8 cellular contexts compared by ENCODE assay signal in genomic region chr5:143001764-143002351, GRCh38.
DNase-seq lines count a peak whose midpoint lies in the region; ATAC-seq, FAIRE-seq and TF ChIP-seq lines count a peak whose summit lies in the region.

No MANE protein-coding gene starts in this region.

- TF ChIP-seq POLR2A in thyroid gland (IDR thresholded peaks at IDR 0.05) (no peak), gastrocnemius medialis (IDR thresholded peaks at IDR 0.05) (no peak)

- H3K4me1 Mint-ChIP-seq in activated naive CD8-positive, alpha-beta T cell treated with anti-CD3 and anti-CD28 coated beads for 36 hours = peaks cover 70% of the 10 kb centered on the region

- peaks cover 42% of the 10 kb centered on the region for H3K36me3 Mint-ChIP-seq in activated naive CD8-positive, alpha-beta T cell treated with anti-CD3 and anti-CD28 coated beads for 36 hours

- intact Hi-C loops in left lung (cut with DNase I) (no loop called here), thyroid gland (cut with DNase I) (no loop called here), gastrocnemius medialis (cut with DNase I; ENCODE audit: low total_unique reads) (loop anchor here (10.0 kb wide), 1 partner anchor 257 kb away; no protein-coding TSS in a partner anchor)

- no peaks in the 10 kb centered on the region for H3K27me3 Mint-ChIP-seq in activated naive CD8-positive, alpha-beta T cell treated with anti-CD3 and anti-CD28 coated beads for 36 hours

- H3K79me2 ChIP-seq in ACC112 (ENCODE audit: control insufficient read depth, insufficient read depth, low read length, unreplicated experiment) = no peaks in the 10 kb centered on the region

- H3K27ac Mint-ChIP-seq in activated naive CD8-positive, alpha-beta T cell treated with anti-CD3 and anti-CD28 coated beads for 36 hours = peak overlapping the region; percentile 99

- no peak for FAIRE-seq in HTR-8/SVneo (lab: Jason Lieb, UNC)

- H3K27me3 ChIP-seq in ACC112 (ENCODE audit: insufficient read depth, low read length) (no peaks in the 10 kb centered on the region), left lung (no peaks in the 10 kb centered on the region), thyroid gland (no peaks in the 10 kb centered on the region), gastrocnemius medialis (no peaks in the 10 kb centered on the region)

- peak overlapping the region; percentile 32 for H3K4me3 Mint-ChIP-seq in activated naive CD8-positive, alpha-beta T cell treated with anti-CD3 and anti-CD28 coated beads for 36 hours

- ATAC-seq in left lung (peak; percentile 56), HG03354 (IDR thresholded peaks at IDR 0.05; ENCODE audit: poor library complexity, severe bottlenecking, unreplicated experiment) (no peak), gastrocnemius medialis (no peak)

- H2AFZ ChIP-seq in ACC112 (ENCODE audit: low read length, unreplicated experiment) = no peak overlapping the region

- H3K27ac ChIP-seq in ACC112 (ENCODE audit: low read depth, low read length) = peak overlapping the region; percentile 98
- H3K27ac ChIP-seq in left lung = peak overlapping the region; percentile 76 to 97
- no peak overlapping the region for H3K27ac ChIP-seq in thyroid gland
- peak overlapping the region in 2 of 4 donors; percentile 52 to 76 for H3K27ac ChIP-seq in gastrocnemius medialis

- in situ Hi-C loops in gastrocnemius medialis (cut with MboI; ENCODE audit: low sequenced_read_pairs in 4 of 4) = loop anchor here (10.0 to 25.0 kb wide), 3 partner anchors 403 to 823 kb away; partner anchors contain the start of gene NR3C1 (in 2 of the 4)

- peak overlapping the region; percentile 15; the same call in 1 of the 2 replicates for H3K4me3 ChIP-seq in ACC112 (ENCODE audit: low read depth, low read length)
- no peak overlapping the region for H3K4me3 ChIP-seq in left lung
- no peak overlapping the region for H3K4me3 ChIP-seq in thyroid gland (replicated peaks in 1 of 3)
- no peak overlapping the region for H3K4me3 ChIP-seq in gastrocnemius medialis

- DNase-seq in HTR-8/SVneo (ENCODE audit: insufficient read length, low spot score) (peak; percentile 15), left lung (no peak), thyroid gland (no peak), kidney glomerular epithelial cell (lab: John Stamatoyannopoulos, UW) (no peak), gastrocnemius medialis (no peak)
- peak; percentile 34 for DNase-seq in activated naive CD8-positive, alpha-beta T cell treated with anti-CD3 and anti-CD28 coated beads for 36 hours

- H3K36me3 ChIP-seq in ACC112 (ENCODE audit: insufficient read depth, low read length) (no peaks in the 10 kb centered on the region), left lung (no peaks in the 10 kb centered on the region), thyroid gland (no peaks in the 10 kb centered on the region), gastrocnemius medialis (no peaks in the 10 kb centered on the region)

- 70 to 76% methylated on average over 8 of the region's 8 CpGs for WGBS in thyroid gland, 2 donors

- peaks cover 9% of the 10 kb centered on the region for H3K9me3 Mint-ChIP-seq in activated naive CD8-positive, alpha-beta T cell treated with anti-CD3 and anti-CD28 coated beads for 36 hours

- H3K9me3 ChIP-seq in left lung = no peaks in the 10 kb centered on the region
- no peaks in the 10 kb centered on the region for H3K9me3 ChIP-seq in thyroid gland
- no peaks in the 10 kb centered on the region for H3K9me3 ChIP-seq in gastrocnemius medialis

- H3K4me1 ChIP-seq in ACC112 (ENCODE audit: control insufficient read depth, insufficient read depth, low read length, unreplicated experiment) (peaks cover 35% of the 10 kb centered on the region), left lung (peaks cover 26 to 59% of the 10 kb centered on the region in 2 donors), thyroid gland (peaks cover 15 to 33% of the 10 kb centered on the region in 2 donors), gastrocnemius medialis (peaks cover 30 to 31% of the 10 kb centered on the region in 2 donors)

- TF ChIP-seq CTCF in left lung (IDR thresholded peaks at IDR 0.05) (no peak), thyroid gland (IDR thresholded peaks at IDR 0.05) (no peak), gastrocnemius medialis (IDR thresholded peaks at IDR 0.05 in 4 of 5, conservative IDR thresholded peaks at IDR 0.05 in 1 of 5) (no peak)

Comparison
In these comparisons a context has a peak if more than half of its experiments do, and no peak if none do; other contexts are left out.
1. H3K27ac ChIP-seq: peak in ACC112 (single experiment) and left lung (2 of 2); none in thyroid gland (0 of 3).
2. DNase-seq: peak in HTR-8/SVneo (single experiment) and activated naive CD8-positive, alpha-beta T cell treated with anti-CD3 and anti-CD28 coated beads for 36 hours (single experiment); none in left lung (0 of 2), thyroid gland (0 of 2), kidney glomerular epithelial cell (single experiment) and gastrocnemius medialis (0 of 2).